Comparison of ENCODE assay signal across 8 cellular contexts in genomic region chr19:52140077-52140710, GRCh38. TPM values are rescaled to one million over a fixed set of nuclear protein-coding genes. Genes with fewer than 3 reads are reported as not detected.
A peak's percentile ranks its signal among the peaks of the same experiment; 100 is the strongest.
DNase-seq lines count a peak whose midpoint lies in the region; ATAC-seq and TF ChIP-seq lines count a peak whose summit lies in the region.

No MANE protein-coding gene starts in this region.

- peak overlapping the region; percentile 96 for H3K4me3 Mint-ChIP-seq in neural progenitor cell

- H3K4me1 ChIP-seq in BLaER1 treated with 17β-estradiol and CSF1 and Interleukin-3, amounts not matched to agents 10 nM and 100 nM = peaks cover 12 to 22% (median 18%) of the 10 kb centered on the region in 10 experiments
- H3K4me1 ChIP-seq in neural progenitor cell = peaks cover 6% of the 10 kb centered on the region

- peaks cover 10% of the 10 kb centered on the region for H3K27me3 Mint-ChIP-seq in neural progenitor cell (ENCODE audit: insufficient read depth, low read depth)

- H4K20me1 ChIP-seq in BLaER1 treated with 17β-estradiol and CSF1 and Interleukin-3, amounts not matched to agents 10 nM and 100 nM = no peaks in the 10 kb centered on the region
- no peaks in the 10 kb centered on the region for H4K20me1 ChIP-seq in neural progenitor cell (ENCODE audit: low read depth)

- H3F3A ChIP-seq in neural progenitor cell (ENCODE audit: low read depth) = peaks cover 22% of the 10 kb centered on the region

- H3K27ac ChIP-seq in BLaER1 treated with 17β-estradiol and CSF1 and Interleukin-3, amounts not matched to agents 10 nM and 100 nM = peak overlapping the region in 5 of 11 experiments; percentile 27 to 95 (median 94); a peak in 10 of 22 replicates
- H3K27ac ChIP-seq in cingulate gyrus (ENCODE audit: low read depth, low read length) (peak overlapping the region; percentile 57), neural progenitor cell (no peak overlapping the region)

- peaks cover 29% of the 10 kb centered on the region for H3K36me3 Mint-ChIP-seq in neural progenitor cell

- peak overlapping the region; percentile 24 to 79 (median 55) for H3K4me2 ChIP-seq in BLaER1 treated with 17β-estradiol and CSF1 and Interleukin-3, amounts not matched to agents 10 nM and 100 nM
- peak overlapping the region; percentile 57 for H3K4me2 ChIP-seq in neural progenitor cell

- H3K9me3 Mint-ChIP-seq in neural progenitor cell = peaks cover 52% of the 10 kb centered on the region

- H3K4me1 Mint-ChIP-seq in neural progenitor cell = peaks cover 11% of the 10 kb centered on the region

- H3K36me3 ChIP-seq in BLaER1 treated with 17β-estradiol and CSF1 and Interleukin-3, amounts not matched to agents 10 nM and 100 nM = peaks cover 16 to 43% (median 29%) of the 10 kb centered on the region in 11 experiments
- peaks cover 9% of the 10 kb centered on the region for H3K36me3 ChIP-seq in neural progenitor cell

- DNase-seq in LNCaP clone FGC (ENCODE audit: low read depth) (no peak), neural progenitor cell (ENCODE audit: low spot score) (no peak), NCI-H128 (lab: John Stamatoyannopoulos, UW; ENCODE audit: unreplicated experiment) (no peak)

- H3K4me3 ChIP-seq in BLaER1 treated with 17β-estradiol and CSF1 and Interleukin-3, amounts not matched to agents 10 nM and 100 nM = peak overlapping the region; percentile 49 to 99 (median 92); a peak in 13 of 20 replicates
- peak overlapping the region; percentile 72 for H3K4me3 ChIP-seq in LNCaP clone FGC (ENCODE audit: low read depth, low read length)
- H3K4me3 ChIP-seq in neural progenitor cell = peak overlapping the region; percentile 88

- peak overlapping the region; percentile 91 for H2AFZ ChIP-seq in neural progenitor cell (replicated peaks)

- H3K27ac Mint-ChIP-seq in neural progenitor cell = no peak overlapping the region

- no peak for ATAC-seq in GM21515 (IDR thresholded peaks at IDR 0.05; ENCODE audit: unreplicated experiment)
- ATAC-seq in HG02759 (IDR thresholded peaks at IDR 0.05; ENCODE audit: unreplicated experiment) = no peak
- no peak for ATAC-seq in HG03571 (IDR thresholded peaks at IDR 0.05; ENCODE audit: unreplicated experiment)

- H3K9ac ChIP-seq in BLaER1 treated with 17β-estradiol and CSF1 and Interleukin-3, amounts not matched to agents 10 nM and 100 nM = peak overlapping the region in 9 of 11 experiments; percentile 16 to 95 (median 90); a peak in 12 of 22 replicates
- H3K9ac ChIP-seq in neural progenitor cell = no peak overlapping the region

- peaks cover 41 to 77% (median 56%) of the 10 kb centered on the region in 11 experiments for H3K9me3 ChIP-seq in BLaER1 treated with 17β-estradiol and CSF1 and Interleukin-3, amounts not matched to agents 10 nM and 100 nM (replicated peaks in 1 of 11)
- H3K9me3 ChIP-seq in neural progenitor cell (ENCODE audit: low read depth) = peaks cover 5% of the 10 kb centered on the region

- peaks cover 39% of the 10 kb centered on the region for H3K79me2 ChIP-seq in neural progenitor cell (ENCODE audit: low read depth)

- H3K27me3 ChIP-seq in BLaER1 treated with 17β-estradiol and CSF1 and Interleukin-3, amounts not matched to agents 10 nM and 100 nM = no peaks in the 10 kb centered on the region
- H3K27me3 ChIP-seq in neural progenitor cell = no peaks in the 10 kb centered on the region

- no peak for TF ChIP-seq CTCF in LNCaP clone FGC (IDR thresholded peaks at IDR 0.05; ENCODE audit: control insufficient read depth, extremely low read depth, insufficient read depth)
- TF ChIP-seq CTCF in neural progenitor cell (IDR thresholded peaks at IDR 0.05) = no peak

RNA-seq across cellular contexts. Expression of gene ZNF616, which starts 0.5 kb away (rescaled TPM):
- total RNA-seq in neural progenitor cell (ENCODE audit: low replicate concordance) = 26.8 and 38.4 TPM in 2 replicates

RNA-seq across cellular contexts. Expression of gene ZNF836, which starts 31.2 kb away (rescaled TPM):
- 8.3 and 8.8 TPM in 2 replicates for total RNA-seq in neural progenitor cell (ENCODE audit: low replicate concordance)

RNA-seq across cellular contexts. Expression of gene ZNF841, which starts 44.6 kb away (rescaled TPM):
- 17.6 and 18.3 TPM in 2 replicates for total RNA-seq in neural progenitor cell (ENCODE audit: low replicate concordance)

RNA-seq across cellular contexts. Expression of gene PPP2R1A, which starts 49.7 kb away (rescaled TPM):
- 218 and 367 TPM in 2 replicates for total RNA-seq in neural progenitor cell (ENCODE audit: low replicate concordance)
